In the genomic region with DNA sequence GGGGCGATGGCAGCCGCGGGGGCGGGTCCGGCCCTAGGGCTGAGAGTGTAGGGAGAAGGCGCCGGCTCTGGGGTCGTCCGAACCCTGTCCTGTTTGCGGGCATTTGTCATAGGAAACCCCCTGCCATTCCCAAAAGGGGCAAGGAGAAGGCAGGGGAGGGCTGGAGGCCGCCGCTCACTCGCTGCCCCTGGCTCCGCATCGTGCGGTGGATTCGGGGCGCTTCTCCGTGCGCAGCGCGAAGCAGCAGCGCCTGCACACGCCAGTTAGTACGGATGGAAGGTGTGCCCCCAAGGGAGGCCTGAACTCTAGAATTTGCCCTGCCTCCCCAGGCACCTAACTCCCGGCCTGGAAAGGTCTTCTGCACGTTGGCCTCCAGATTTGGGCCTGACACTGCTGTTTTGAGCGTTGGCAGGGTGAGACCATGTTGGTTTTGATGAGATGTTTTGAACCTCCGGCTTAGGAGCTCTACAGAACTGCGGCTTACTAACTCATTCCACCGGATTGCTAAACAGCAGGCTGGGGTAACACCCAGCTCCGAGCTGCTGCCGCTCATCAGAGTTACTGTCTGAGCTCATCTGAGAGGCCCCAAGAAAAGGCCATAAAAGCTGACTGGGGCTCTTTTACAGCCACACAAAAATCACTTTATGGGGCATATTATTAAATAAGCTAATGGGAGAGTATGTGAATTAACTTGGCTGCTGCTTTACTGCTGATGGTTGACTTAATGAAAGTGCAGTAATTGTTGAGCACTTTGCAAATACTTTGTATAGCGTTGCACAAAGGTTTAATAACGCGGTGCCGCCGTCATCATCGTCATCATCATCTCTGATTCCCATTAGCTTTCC, we compare ENCODE assay signal across 1 cellular context.
TF ChIP-seq lines count a peak whose summit lies in the region.

No MANE protein-coding gene starts in this region.

TF ChIP-seq in GM23338, 12 proteins besides CTCF, POLR2A, EP300 and RAD21 (continued from another document):
- TF ChIP-seq, protein P1, sequence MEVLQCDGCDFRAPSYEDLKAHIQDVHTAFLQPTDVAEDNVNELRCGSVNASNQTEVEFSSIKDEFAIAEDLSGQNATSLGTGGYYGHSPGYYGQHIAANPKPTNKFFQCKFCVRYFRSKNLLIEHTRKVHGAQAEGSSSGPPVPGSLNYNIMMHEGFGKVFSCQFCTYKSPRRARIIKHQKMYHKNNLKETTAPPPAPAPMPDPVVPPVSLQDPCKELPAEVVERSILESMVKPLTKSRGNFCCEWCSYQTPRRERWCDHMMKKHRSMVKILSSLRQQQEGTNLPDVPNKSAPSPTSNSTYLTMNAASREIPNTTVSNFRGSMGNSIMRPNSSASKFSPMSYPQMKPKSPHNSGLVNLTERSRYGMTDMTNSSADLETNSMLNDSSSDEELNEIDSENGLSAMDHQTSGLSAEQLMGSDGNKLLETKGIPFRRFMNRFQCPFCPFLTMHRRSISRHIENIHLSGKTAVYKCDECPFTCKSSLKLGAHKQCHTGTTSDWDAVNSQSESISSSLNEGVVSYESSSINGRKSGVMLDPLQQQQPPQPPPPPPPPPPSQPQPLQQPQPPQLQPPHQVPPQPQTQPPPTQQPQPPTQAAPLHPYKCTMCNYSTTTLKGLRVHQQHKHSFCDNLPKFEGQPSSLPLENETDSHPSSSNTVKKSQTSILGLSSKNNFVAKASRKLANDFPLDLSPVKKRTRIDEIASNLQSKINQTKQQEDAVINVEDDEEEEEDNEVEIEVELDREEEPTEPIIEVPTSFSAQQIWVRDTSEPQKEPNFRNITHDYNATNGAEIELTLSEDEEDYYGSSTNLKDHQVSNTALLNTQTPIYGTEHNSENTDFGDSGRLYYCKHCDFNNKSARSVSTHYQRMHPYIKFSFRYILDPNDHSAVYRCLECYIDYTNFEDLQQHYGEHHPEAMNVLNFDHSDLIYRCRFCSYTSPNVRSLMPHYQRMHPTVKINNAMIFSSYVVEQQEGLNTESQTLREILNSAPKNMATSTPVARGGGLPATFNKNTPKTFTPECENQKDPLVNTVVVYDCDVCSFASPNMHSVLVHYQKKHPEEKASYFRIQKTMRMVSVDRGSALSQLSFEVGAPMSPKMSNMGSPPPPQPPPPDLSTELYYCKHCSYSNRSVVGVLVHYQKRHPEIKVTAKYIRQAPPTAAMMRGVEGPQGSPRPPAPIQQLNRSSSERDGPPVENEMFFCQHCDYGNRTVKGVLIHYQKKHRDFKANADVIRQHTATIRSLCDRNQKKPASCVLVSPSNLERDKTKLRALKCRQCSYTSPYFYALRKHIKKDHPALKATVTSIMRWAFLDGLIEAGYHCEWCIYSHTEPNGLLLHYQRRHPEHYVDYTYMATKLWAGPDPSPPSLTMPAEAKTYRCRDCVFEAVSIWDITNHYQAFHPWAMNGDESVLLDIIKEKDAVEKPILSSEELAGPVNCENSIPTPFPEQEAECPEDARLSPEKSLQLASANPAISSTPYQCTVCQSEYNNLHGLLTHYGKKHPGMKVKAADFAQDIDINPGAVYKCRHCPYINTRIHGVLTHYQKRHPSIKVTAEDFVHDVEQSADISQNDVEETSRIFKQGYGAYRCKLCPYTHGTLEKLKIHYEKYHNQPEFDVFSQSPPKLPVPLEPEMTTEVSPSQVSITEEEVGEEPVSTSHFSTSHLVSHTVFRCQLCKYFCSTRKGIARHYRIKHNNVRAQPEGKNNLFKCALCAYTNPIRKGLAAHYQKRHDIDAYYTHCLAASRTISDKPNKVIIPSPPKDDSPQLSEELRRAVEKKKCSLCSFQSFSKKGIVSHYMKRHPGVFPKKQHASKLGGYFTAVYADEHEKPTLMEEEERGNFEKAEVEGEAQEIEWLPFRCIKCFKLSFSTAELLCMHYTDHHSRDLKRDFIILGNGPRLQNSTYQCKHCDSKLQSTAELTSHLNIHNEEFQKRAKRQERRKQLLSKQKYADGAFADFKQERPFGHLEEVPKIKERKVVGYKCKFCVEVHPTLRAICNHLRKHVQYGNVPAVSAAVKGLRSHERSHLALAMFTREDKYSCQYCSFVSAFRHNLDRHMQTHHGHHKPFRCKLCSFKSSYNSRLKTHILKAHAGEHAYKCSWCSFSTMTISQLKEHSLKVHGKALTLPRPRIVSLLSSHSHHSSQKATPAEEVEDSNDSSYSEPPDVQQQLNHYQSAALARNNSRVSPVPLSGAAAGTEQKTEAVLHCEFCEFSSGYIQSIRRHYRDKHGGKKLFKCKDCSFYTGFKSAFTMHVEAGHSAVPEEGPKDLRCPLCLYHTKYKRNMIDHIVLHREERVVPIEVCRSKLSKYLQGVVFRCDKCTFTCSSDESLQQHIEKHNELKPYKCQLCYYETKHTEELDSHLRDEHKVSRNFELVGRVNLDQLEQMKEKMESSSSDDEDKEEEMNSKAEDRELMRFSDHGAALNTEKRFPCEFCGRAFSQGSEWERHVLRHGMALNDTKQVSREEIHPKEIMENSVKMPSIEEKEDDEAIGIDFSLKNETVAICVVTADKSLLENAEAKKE (CRISPR knock-in tag; IDR thresholded peaks at IDR 0.05): no peak
- no peak for TF ChIP-seq ZNF114 (CRISPR knock-in tag; IDR thresholded peaks at IDR 0.05)
- no peak for TF ChIP-seq REST (IDR thresholded peaks at IDR 0.05; ENCODE audit: unreplicated experiment)
- TF ChIP-seq NANOG (IDR thresholded peaks at IDR 0.05; ENCODE audit: borderline replicate concordance): no peak
- TF ChIP-seq EZH2phosphoT487 (IDR thresholded peaks at IDR 0.05; ENCODE audit: unreplicated experiment): no peak
TF ChIP-seq in GM23338: peak in this region for 0.
